1 cellular context compared by ENCODE assay signal in genomic region chr6:45420909-45421699, GRCh38.
TF ChIP-seq lines count a peak whose summit lies in the region.

No MANE protein-coding gene starts in this region.

TF ChIP-seq in H1, 55 proteins besides CTCF, POLR2A, EP300 and RAD21:
- TF ChIP-seq POLR2AphosphoS5 (IDR thresholded peaks at IDR 0.05; ENCODE audit: low read depth, low read length), result no peak
- TF ChIP-seq JUN (IDR thresholded peaks at IDR 0.05; ENCODE audit: low read depth, low read length), result no peak
- TF ChIP-seq BRCA1 (IDR thresholded peaks at IDR 0.05; ENCODE audit: low read depth, low read length), result no peak
- no peak for TF ChIP-seq CBX5 (IDR thresholded peaks at IDR 0.05; ENCODE audit: low read depth, low read length)
- TF ChIP-seq SAP30 (IDR thresholded peaks at IDR 0.05; ENCODE audit: insufficient read depth, insufficient replicate concordance, low read length), result no peak
- TF ChIP-seq TCF12 (IDR thresholded peaks at IDR 0.05; ENCODE audit: low read depth, low read length), result no peak
- TF ChIP-seq POU5F1 (IDR thresholded peaks at IDR 0.05; ENCODE audit: low read depth, low read length), result no peak
- TF ChIP-seq EZH2 (IDR thresholded peaks at IDR 0.05; ENCODE audit: low read depth, low read length, severe bottlenecking), result no peak
- TF ChIP-seq KDM5A (IDR thresholded peaks at IDR 0.05; ENCODE audit: low read length), result no peak
- no peak for TF ChIP-seq CEBPB (IDR thresholded peaks at IDR 0.05; ENCODE audit: low read depth, low read length)
- no peak for TF ChIP-seq YY1 (IDR thresholded peaks at IDR 0.05; ENCODE audit: low read depth, low read length)
- TF ChIP-seq CTBP2 (IDR thresholded peaks at IDR 0.05; ENCODE audit: borderline replicate concordance, insufficient read depth, insufficient read length, low read length), result no peak
